ENCODE assay signal across 26 cellular contexts in genomic region chr1:8329439-8329838, GRCh38. TPM values are rescaled to one million over a fixed set of nuclear protein-coding genes. Genes with fewer than 3 reads are reported as not detected.
DNase-seq lines count a peak whose midpoint lies in the region; ATAC-seq and TF ChIP-seq lines count a peak whose summit lies in the region.
"Had no signal": no experiment of that assay in that cellular context is flagged by ENCODE, and none has a peak within 500 bp of the region (broad histone marks: within the 10 kb centered on the region; RNA-seq: fewer than 3 reads in every experiment).

No MANE protein-coding gene starts in this region.

- in situ Hi-C loops in GM13977 (cut with MboI; ENCODE audit: low pct_unique_long_range_greater_than_20kb, low sequenced_read_pairs, unreplicated experiment): no loop called here

- intact Hi-C loops in posterior vena cava (cut with DNase I): no loop called here

- DNase-seq in EH (ENCODE audit: low read depth): peak; percentile 32
- DNase-seq in NCI-H69 (lab: John Stamatoyannopoulos, UW): peak; percentile 5
- peak; percentile 63 for DNase-seq in cerebellar cortex (ENCODE audit: low spot score)
- peak; percentile 42 for DNase-seq in posterior vena cava (ENCODE audit: low spot score)
- DNase-seq in GM13977 (ENCODE audit: low spot score): no peak
- DNase-seq in activated T-cell treated with anti-CD3 and anti-CD28 coated beads, Interleukin-2, amount 50 U/mL, for 48 hours: no peak
- no peak for DNase-seq in Ammon's horn (ENCODE audit: low spot score)
- DNase-seq: activated CD4-positive, alpha-beta T cell treated with anti-CD3 and anti-CD28 coated beads for 48 hours; activated effector memory CD4-positive, alpha-beta T cell treated with Interleukin-2 at 50 U/mL for 16 hours; erythroblast; GF-D8; Kasumi-1; left lung; mesenchymal stem cell; MV-4-11; NCI-H1436 treated with DMSO at 0.1 percent for 48 hours; NCI-H82; RPMI8226; sigmoid colon; SJCRH30; stimulated activated CD4-positive, alpha-beta T cell treated with anti-CD3 and anti-CD28 coated beads, Interleukin-4, amount 100 ng/mL, for 4 hours; T-cell; transverse colon; WERI-Rb-1 had no signal

- no peak for ATAC-seq in HG02852 (IDR thresholded peaks at IDR 0.05; ENCODE audit: unreplicated experiment)
- ATAC-seq: activated naive CD4-positive, alpha-beta T cell treated with anti-CD3 and anti-CD28 coated beads, Interleukin-2, amount 50 U/mL, for 72 hours; left lung; T-cell had no signal

- no peak for TF ChIP-seq CTCF in GM13977 (IDR thresholded peaks at IDR 0.05; ENCODE audit: extremely low read depth, insufficient read depth, missing control alignments)

RNA-seq across cellular contexts. Expression of gene SLC45A1, which starts 11.5 kb away (rescaled TPM):
- 1 to 10 TPM; 3.6 to 5.6 TPM for total RNA-seq in posterior vena cava

Comparison
In these comparisons a context has a peak if more than half of its experiments do, and no peak if none do; other contexts are left out.
1. DNase-seq: peak in EH (single experiment), NCI-H69 (single experiment), cerebellar cortex (single experiment) and posterior vena cava (single experiment); none in GM13977 (single experiment), activated T-cell treated with anti-CD3 and anti-CD28 coated beads, Interleukin-2, amount 50 U/mL, for 48 hours (0 of 2) and Ammon's horn (single experiment).